Comparison of ENCODE assay signal across 8 cellular contexts in genomic region chr12:38904932-38905479, GRCh38. TPM values are rescaled to one million over a fixed set of nuclear protein-coding genes. Genes with fewer than 3 reads are reported as not detected.
DNase-seq lines count a peak whose midpoint lies in the region; ATAC-seq, FAIRE-seq and TF ChIP-seq lines count a peak whose summit lies in the region.

No MANE protein-coding gene starts in this region.

- H3K27ac ChIP-seq in right atrium auricular region, result peak overlapping the region; percentile 93 to 98
- peak overlapping the region; percentile 69 for H3K27ac ChIP-seq in psoas muscle

- WGBS in psoas muscle, 3 donors, result 1 to 2% (median 2%) methylated on average over 29 of the region's 29 CpGs

- H3K9me3 ChIP-seq in right atrium auricular region (no peaks in the 10 kb centered on the region), psoas muscle (no peaks in the 10 kb centered on the region)

- intact Hi-C loops in psoas muscle (cut with DNase I), result no loop called here

- ATAC-seq in HG03196 (IDR thresholded peaks at IDR 0.05; ENCODE audit: unreplicated experiment) (peak; percentile 68), psoas muscle (peak; percentile 72 to 86 (median 83))

- no peaks in the 10 kb centered on the region for H3K27me3 ChIP-seq in right atrium auricular region
- peaks cover 0 to 15% (median 0%) of the 10 kb centered on the region in 3 donors for H3K27me3 ChIP-seq in psoas muscle (ENCODE audit: insufficient read depth in 3 of 3, low read length in 2 of 3)

- peak; percentile 98 for FAIRE-seq in GM19239 (lab: Jason Lieb, UNC)

- H3K4me1 ChIP-seq in right atrium auricular region (peaks cover 0 to 20% of the 10 kb centered on the region in 2 donors), psoas muscle (no peaks in the 10 kb centered on the region)

- H3K4me3 ChIP-seq in right atrium auricular region (peak overlapping the region; percentile 74), psoas muscle (peak overlapping the region; percentile 67)

- no peaks in the 10 kb centered on the region for H3K36me3 ChIP-seq in right atrium auricular region
- no peaks in the 10 kb centered on the region for H3K36me3 ChIP-seq in psoas muscle (ENCODE audit: insufficient read depth in 1 of 2, low read depth in 1 of 2)

- DNase-seq in AG20443 (ENCODE audit: low spot score) (peak; percentile 88), GM19239 (ENCODE audit: insufficient read length, low spot score) (peak; percentile 25), SKM-1 (lab: John Stamatoyannopoulos, UW; ENCODE audit: unreplicated experiment) (peak; percentile 52), amygdala (lab: John Stamatoyannopoulos, UW) (peak in 42 of 56 donors; percentile 4 to 81 (median 36)), right atrium auricular region (ENCODE audit: low spot score) (peak; percentile 93), psoas muscle (peak; percentile 85 to 91), NCI-H1694 treated with DMSO at 0.1 percent for 48 hours (lab: John Stamatoyannopoulos, UW) (no peak)

- TF ChIP-seq CTCF in right atrium auricular region (IDR thresholded peaks at IDR 0.05) (no peak), psoas muscle (IDR thresholded peaks at IDR 0.05) (no peak)

RNA-seq across cellular contexts. Expression of gene CPNE8, which starts 0.4 kb away (rescaled TPM):
- total RNA-seq in right atrium auricular region (10 to 100 TPM; 33.1 to 36.2 TPM), psoas muscle (1 to 10 TPM; 2.4 to 3.5 (median 3.1) TPM)
- polyA plus RNA-seq in psoas muscle, result 1 to 10 TPM in 2 of 3 donors, under 1 TPM in 1; 0.98 to 1.4 (median 1.3) TPM

Comparison
In these comparisons a context has a peak if more than half of its experiments do, and no peak if none do; other contexts are left out.
1. RNA of gene CPNE8, which starts 0.4 kb away (total RNA-seq): 33.1 to 36.2 TPM in right atrium auricular region; 2.4 to 3.5 TPM in psoas muscle; every median in the first group is over 4 times any median in the second.